Comparison of ENCODE assay signal across 1 cellular context in the genomic region with DNA sequence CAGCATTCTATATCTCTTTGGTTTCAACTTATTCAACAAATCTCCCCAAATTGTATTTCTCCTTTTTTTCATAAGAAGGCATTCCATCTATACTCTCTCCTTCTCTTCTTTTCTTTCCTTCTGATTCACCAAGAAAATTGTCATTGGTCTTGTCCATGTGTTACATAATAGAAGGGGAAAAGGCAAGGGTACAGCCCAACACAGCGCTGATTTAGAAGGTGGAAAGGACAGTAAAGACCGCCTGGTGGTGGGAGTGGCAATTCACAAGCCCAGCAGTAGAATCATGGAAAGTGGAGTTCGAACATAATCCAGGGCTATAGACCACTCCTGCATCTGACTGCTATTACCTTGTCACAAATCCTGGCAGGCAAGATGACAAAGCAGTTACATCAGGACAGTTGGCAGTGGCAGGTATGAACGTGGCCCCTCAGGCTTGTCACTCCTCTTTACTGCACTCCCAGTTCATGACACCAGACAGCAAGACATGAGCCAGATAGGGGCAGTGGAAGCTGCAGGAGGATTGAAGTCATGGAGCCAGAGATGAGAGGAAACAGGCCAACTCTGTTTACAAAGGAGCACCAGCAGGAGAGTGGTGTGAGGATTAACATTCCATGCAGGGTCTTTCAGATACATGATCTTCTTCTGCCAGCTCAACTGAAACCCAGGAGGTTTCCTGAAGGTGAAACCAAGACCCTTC.
TF ChIP-seq lines count a peak whose summit lies in the region.

No MANE protein-coding gene starts in this region.

TF ChIP-seq in K562, 482 proteins besides CTCF, POLR2A, EP300 and RAD21 (continued from another document):
- TF ChIP-seq HNRNPK (IDR thresholded peaks at IDR 0.05; ENCODE audit: low read depth, low read length, poor library complexity, severe bottlenecking): no peak
- TF ChIP-seq GTF2E2 (tag; IDR thresholded peaks at IDR 0.05): no peak; the same call in 1 of the 2 replicates
- TF ChIP-seq SRSF3 (IDR thresholded peaks at IDR 0.05; ENCODE audit: insufficient read depth, low read length): no peak
- TF ChIP-seq FIP1L1 (IDR thresholded peaks at IDR 0.05; ENCODE audit: low read depth, low read length, poor library complexity, severe bottlenecking): no peak
- no peak for TF ChIP-seq YY1 (IDR thresholded peaks at IDR 0.05; ENCODE audit: borderline replicate concordance in 1 of 3, control insufficient read depth in 1 of 3, extremely low read depth in 1 of 3, insufficient read depth in 3 of 3, insufficient read length in 1 of 3, insufficient replicate concordance in 2 of 3, low read depth in 1 of 3, low read length in 2 of 3)
- no peak for TF ChIP-seq CBFA2T3 (IDR thresholded peaks at IDR 0.05)
- no peak for TF ChIP-seq NR1H2 (CRISPR knock-in tag; IDR thresholded peaks at IDR 0.05)
- TF ChIP-seq RBM14 (IDR thresholded peaks at IDR 0.05; ENCODE audit: borderline replicate concordance, insufficient read depth, low read depth, low read length): no peak
- no peak for TF ChIP-seq ZNF212 (CRISPR knock-in tag; IDR thresholded peaks at IDR 0.05)
- TF ChIP-seq ARHGAP35 (IDR thresholded peaks at IDR 0.05; ENCODE audit: partially characterized antibody): no peak
